1 cellular context compared by ENCODE assay signal in genomic region chr2:98726735-98727368, GRCh38.
TF ChIP-seq lines count a peak whose summit lies in the region.

No MANE protein-coding gene starts in this region.

TF ChIP-seq in GM12878, 131 proteins besides CTCF, POLR2A, EP300 and RAD21:
- no peak for TF ChIP-seq ZBTB40 (IDR thresholded peaks at IDR 0.05; ENCODE audit: borderline replicate concordance)
- TF ChIP-seq, protein P1, sequence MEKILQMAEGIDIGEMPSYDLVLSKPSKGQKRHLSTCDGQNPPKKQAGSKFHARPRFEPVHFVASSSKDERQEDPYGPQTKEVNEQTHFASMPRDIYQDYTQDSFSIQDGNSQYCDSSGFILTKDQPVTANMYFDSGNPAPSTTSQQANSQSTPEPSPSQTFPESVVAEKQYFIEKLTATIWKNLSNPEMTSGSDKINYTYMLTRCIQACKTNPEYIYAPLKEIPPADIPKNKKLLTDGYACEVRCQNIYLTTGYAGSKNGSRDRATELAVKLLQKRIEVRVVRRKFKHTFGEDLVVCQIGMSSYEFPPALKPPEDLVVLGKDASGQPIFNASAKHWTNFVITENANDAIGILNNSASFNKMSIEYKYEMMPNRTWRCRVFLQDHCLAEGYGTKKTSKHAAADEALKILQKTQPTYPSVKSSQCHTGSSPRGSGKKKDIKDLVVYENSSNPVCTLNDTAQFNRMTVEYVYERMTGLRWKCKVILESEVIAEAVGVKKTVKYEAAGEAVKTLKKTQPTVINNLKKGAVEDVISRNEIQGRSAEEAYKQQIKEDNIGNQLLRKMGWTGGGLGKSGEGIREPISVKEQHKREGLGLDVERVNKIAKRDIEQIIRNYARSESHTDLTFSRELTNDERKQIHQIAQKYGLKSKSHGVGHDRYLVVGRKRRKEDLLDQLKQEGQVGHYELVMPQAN (conservative IDR thresholded peaks at IDR 0.05), result no peak
- no peak for TF ChIP-seq KLF5 (IDR thresholded peaks at IDR 0.05; ENCODE audit: partially characterized antibody)
- no peak for TF ChIP-seq NR2C1 (IDR thresholded peaks at IDR 0.05)
- TF ChIP-seq, protein P2, sequence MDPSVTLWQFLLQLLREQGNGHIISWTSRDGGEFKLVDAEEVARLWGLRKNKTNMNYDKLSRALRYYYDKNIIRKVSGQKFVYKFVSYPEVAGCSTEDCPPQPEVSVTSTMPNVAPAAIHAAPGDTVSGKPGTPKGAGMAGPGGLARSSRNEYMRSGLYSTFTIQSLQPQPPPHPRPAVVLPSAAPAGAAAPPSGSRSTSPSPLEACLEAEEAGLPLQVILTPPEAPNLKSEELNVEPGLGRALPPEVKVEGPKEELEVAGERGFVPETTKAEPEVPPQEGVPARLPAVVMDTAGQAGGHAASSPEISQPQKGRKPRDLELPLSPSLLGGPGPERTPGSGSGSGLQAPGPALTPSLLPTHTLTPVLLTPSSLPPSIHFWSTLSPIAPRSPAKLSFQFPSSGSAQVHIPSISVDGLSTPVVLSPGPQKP (IDR thresholded peaks at IDR 0.05; ENCODE audit: low read depth, low read length), result no peak
- TF ChIP-seq BHLHE40 (IDR thresholded peaks at IDR 0.05; ENCODE audit: borderline replicate concordance in 1 of 2, low read depth in 2 of 2, low read length in 1 of 2), result no peak
- TF ChIP-seq, protein P3, sequence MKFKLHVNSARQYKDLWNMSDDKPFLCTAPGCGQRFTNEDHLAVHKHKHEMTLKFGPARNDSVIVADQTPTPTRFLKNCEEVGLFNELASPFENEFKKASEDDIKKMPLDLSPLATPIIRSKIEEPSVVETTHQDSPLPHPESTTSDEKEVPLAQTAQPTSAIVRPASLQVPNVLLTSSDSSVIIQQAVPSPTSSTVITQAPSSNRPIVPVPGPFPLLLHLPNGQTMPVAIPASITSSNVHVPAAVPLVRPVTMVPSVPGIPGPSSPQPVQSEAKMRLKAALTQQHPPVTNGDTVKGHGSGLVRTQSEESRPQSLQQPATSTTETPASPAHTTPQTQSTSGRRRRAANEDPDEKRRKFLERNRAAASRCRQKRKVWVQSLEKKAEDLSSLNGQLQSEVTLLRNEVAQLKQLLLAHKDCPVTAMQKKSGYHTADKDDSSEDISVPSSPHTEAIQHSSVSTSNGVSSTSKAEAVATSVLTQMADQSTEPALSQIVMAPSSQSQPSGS (IDR thresholded peaks at IDR 0.05; ENCODE audit: low read length), result no peak
- TF ChIP-seq, protein P4, sequence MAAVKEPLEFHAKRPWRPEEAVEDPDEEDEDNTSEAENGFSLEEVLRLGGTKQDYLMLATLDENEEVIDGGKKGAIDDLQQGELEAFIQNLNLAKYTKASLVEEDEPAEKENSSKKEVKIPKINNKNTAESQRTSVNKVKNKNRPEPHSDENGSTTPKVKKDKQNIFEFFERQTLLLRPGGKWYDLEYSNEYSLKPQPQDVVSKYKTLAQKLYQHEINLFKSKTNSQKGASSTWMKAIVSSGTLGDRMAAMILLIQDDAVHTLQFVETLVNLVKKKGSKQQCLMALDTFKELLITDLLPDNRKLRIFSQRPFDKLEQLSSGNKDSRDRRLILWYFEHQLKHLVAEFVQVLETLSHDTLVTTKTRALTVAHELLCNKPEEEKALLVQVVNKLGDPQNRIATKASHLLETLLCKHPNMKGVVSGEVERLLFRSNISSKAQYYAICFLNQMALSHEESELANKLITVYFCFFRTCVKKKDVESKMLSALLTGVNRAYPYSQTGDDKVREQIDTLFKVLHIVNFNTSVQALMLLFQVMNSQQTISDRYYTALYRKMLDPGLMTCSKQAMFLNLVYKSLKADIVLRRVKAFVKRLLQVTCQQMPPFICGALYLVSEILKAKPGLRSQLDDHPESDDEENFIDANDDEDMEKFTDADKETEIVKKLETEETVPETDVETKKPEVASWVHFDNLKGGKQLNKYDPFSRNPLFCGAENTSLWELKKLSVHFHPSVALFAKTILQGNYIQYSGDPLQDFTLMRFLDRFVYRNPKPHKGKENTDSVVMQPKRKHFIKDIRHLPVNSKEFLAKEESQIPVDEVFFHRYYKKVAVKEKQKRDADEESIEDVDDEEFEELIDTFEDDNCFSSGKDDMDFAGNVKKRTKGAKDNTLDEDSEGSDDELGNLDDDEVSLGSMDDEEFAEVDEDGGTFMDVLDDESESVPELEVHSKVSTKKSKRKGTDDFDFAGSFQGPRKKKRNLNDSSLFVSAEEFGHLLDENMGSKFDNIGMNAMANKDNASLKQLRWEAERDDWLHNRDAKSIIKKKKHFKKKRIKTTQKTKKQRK (IDR thresholded peaks at IDR 0.05; ENCODE audit: low read depth, low read length), result no peak
- TF ChIP-seq, protein P5, sequence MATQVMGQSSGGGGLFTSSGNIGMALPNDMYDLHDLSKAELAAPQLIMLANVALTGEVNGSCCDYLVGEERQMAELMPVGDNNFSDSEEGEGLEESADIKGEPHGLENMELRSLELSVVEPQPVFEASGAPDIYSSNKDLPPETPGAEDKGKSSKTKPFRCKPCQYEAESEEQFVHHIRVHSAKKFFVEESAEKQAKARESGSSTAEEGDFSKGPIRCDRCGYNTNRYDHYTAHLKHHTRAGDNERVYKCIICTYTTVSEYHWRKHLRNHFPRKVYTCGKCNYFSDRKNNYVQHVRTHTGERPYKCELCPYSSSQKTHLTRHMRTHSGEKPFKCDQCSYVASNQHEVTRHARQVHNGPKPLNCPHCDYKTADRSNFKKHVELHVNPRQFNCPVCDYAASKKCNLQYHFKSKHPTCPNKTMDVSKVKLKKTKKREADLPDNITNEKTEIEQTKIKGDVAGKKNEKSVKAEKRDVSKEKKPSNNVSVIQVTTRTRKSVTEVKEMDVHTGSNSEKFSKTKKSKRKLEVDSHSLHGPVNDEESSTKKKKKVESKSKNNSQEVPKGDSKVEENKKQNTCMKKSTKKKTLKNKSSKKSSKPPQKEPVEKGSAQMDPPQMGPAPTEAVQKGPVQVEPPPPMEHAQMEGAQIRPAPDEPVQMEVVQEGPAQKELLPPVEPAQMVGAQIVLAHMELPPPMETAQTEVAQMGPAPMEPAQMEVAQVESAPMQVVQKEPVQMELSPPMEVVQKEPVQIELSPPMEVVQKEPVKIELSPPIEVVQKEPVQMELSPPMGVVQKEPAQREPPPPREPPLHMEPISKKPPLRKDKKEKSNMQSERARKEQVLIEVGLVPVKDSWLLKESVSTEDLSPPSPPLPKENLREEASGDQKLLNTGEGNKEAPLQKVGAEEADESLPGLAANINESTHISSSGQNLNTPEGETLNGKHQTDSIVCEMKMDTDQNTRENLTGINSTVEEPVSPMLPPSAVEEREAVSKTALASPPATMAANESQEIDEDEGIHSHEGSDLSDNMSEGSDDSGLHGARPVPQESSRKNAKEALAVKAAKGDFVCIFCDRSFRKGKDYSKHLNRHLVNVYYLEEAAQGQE (IDR thresholded peaks at IDR 0.05; ENCODE audit: low read depth, low read length), result no peak
- TF ChIP-seq CHD1 (IDR thresholded peaks at IDR 0.05; ENCODE audit: low read depth, low read length), result no peak
- TF ChIP-seq CREB1 (IDR thresholded peaks at IDR 0.05; ENCODE audit: low read depth), result no peak
- TF ChIP-seq RUNX3 (IDR thresholded peaks at IDR 0.05; ENCODE audit: low read length), result no peak
- TF ChIP-seq ESRRA (IDR thresholded peaks at IDR 0.05; ENCODE audit: low read length), result no peak
- TF ChIP-seq TCF12 (IDR thresholded peaks at IDR 0.05; ENCODE audit: low read depth, low read length), result no peak
- no peak for TF ChIP-seq FOXK2 (IDR thresholded peaks at IDR 0.05)
